Comparison of ENCODE assay signal across 12 cellular contexts in the genomic region with DNA sequence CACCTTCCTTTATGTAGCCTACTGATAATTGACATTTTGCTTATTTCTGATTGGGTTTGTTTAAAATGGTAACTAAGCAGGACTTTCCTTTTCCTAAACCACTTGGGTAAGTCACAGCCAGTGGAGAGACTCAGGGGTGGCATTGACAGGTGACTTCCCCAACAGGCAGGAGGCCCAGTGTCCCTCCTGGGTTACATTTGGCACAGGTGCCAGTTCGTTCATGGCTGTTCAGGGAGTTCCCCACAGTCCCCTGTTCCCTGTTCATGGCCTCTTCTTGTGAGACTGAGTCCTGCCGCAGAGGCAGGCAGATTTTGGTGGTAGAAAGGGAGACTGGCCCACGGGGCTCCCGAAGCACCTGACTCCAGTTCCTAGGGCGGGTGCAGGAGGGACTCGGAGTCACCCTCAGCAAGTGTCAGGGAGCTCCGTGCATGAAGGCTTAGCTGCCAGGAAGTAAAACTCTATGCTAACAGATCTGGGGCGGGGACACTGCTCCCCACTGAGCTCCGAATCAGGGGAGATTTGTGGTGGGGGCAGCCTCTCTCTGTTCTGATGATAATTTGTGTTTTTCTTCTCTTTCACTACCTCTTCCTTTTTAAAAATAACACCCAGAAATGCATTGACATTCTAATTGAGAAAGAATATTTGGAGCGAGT.
"Had no signal": no experiment of that assay in that cellular context is flagged by ENCODE, and none has a peak within 500 bp of the region (broad histone marks: within the 10 kb centered on the region; RNA-seq: fewer than 3 reads in every experiment).

No MANE protein-coding gene starts in this region.

- H3K9me3 ChIP-seq: esophagus squamous epithelium, left ventricle myocardium inferior, ovary, SK-N-SH, uterus had no signal

- H3K9me3 Mint-ChIP-seq: activated naive CD4-positive, alpha-beta T cell treated with anti-CD3 and anti-CD28 coated beads, Interleukin-2, amount 50 U/mL, for 24 hours had no signal

- H3K36me3 ChIP-seq: ovary, uterus had no signal

- H3K27ac Mint-ChIP-seq: activated naive CD4-positive, alpha-beta T cell treated with anti-CD3 and anti-CD28 coated beads, Interleukin-2, amount 50 U/mL, for 24 hours had no signal

- H3K4me2 ChIP-seq: SK-N-SH had no signal

- H3K27me3 ChIP-seq: esophagus squamous epithelium, ovary, uterus had no signal

- H3K27ac ChIP-seq: esophagus squamous epithelium, left ventricle myocardium inferior, ovary, uterus had no signal

- H3K4me3 ChIP-seq: esophagus squamous epithelium, left ventricle myocardium inferior, ovary, uterus had no signal

- H3K4me1 ChIP-seq: esophagus squamous epithelium, left ventricle myocardium inferior, uterus had no signal

- DNase-seq: activated CD4-positive, CD25-positive, alpha-beta regulatory T cell treated with anti-CD3 and anti-CD28 coated beads, Interleukin-2, amount 50 U/mL, for 72 hours; esophagus squamous epithelium; foreskin fibroblast; head of caudate nucleus; kidney; left ventricle myocardium inferior; mesendoderm; ovary; SK-N-SH; stimulated activated CD4-positive, alpha-beta T cell treated with anti-CD3 and anti-CD28 coated beads, Interleukin-4, amount 100 ng/mL, for 24 hours; uterus had no signal

- H3K4me1 Mint-ChIP-seq: activated naive CD4-positive, alpha-beta T cell treated with anti-CD3 and anti-CD28 coated beads, Interleukin-2, amount 50 U/mL, for 24 hours had no signal

- H3K4me3 Mint-ChIP-seq: activated naive CD4-positive, alpha-beta T cell treated with anti-CD3 and anti-CD28 coated beads, Interleukin-2, amount 50 U/mL, for 24 hours had no signal

- H3K27me3 Mint-ChIP-seq: activated naive CD4-positive, alpha-beta T cell treated with anti-CD3 and anti-CD28 coated beads, Interleukin-2, amount 50 U/mL, for 24 hours had no signal

- H3K9ac ChIP-seq: SK-N-SH had no signal
